Comparison of ENCODE assay signal across 9 cellular contexts in genomic region chr17:50943575-50943933, GRCh38.
A peak's percentile ranks its signal among the peaks of the same experiment; 100 is the strongest.
DNase-seq lines count a peak whose midpoint lies in the region; ATAC-seq and FAIRE-seq lines count a peak whose summit lies in the region.
"Had no signal": no experiment of that assay in that cellular context is flagged by ENCODE, and none has a peak within 500 bp of the region (broad histone marks: within the 10 kb centered on the region; RNA-seq: fewer than 3 reads in every experiment).

No MANE protein-coding gene starts in this region.

- peak overlapping the region in 7 of 10 experiments; percentile 63 to 73 (median 66); a peak in 11 of 20 replicates for H3K4me3 ChIP-seq in BLaER1 treated with 17β-estradiol and CSF1 and Interleukin-3, amounts not matched to agents 10 nM and 100 nM

- peaks cover 49% of the 10 kb centered on the region for H3K4me1 Mint-ChIP-seq in central memory CD8-positive, alpha-beta T cell
- H3K4me1 Mint-ChIP-seq in natural killer cell treated with Interleukin-12 subunit alpha and Interleukin-12 subunit beta and Interleukin-15 and Interleukin-18, amount 100 ng/mL, for 72 hours (ENCODE audit: low read depth in 2 of 2) = peaks cover 6 to 10% of the 10 kb centered on the region in 2 donors

- peaks cover 34 to 64% (median 43%) of the 10 kb centered on the region in 10 experiments for H3K4me1 ChIP-seq in BLaER1 treated with 17β-estradiol and CSF1 and Interleukin-3, amounts not matched to agents 10 nM and 100 nM

- peaks cover 2% of the 10 kb centered on the region for H3K36me3 Mint-ChIP-seq in central memory CD8-positive, alpha-beta T cell (ENCODE audit: insufficient read depth)
- no peaks in the 10 kb centered on the region for H3K36me3 Mint-ChIP-seq in natural killer cell treated with Interleukin-12 subunit alpha and Interleukin-12 subunit beta and Interleukin-15 and Interleukin-18, amount 100 ng/mL, for 72 hours

- H3K4me3 Mint-ChIP-seq in central memory CD8-positive, alpha-beta T cell = peak overlapping the region; percentile 81
- H3K4me3 Mint-ChIP-seq in natural killer cell treated with Interleukin-12 subunit alpha and Interleukin-12 subunit beta and Interleukin-15 and Interleukin-18, amount 100 ng/mL, for 72 hours = peak overlapping the region; percentile 72

- no peak for FAIRE-seq in frontal cortex (lab: Jason Lieb, UNC)

- no peaks in the 10 kb centered on the region for H3K36me3 ChIP-seq in BLaER1 treated with 17β-estradiol and CSF1 and Interleukin-3, amounts not matched to agents 10 nM and 100 nM

- peak overlapping the region in 9 of 11 experiments; percentile 77 to 94 (median 87); a peak in 12 of 22 replicates for H3K27ac ChIP-seq in BLaER1 treated with 17β-estradiol and CSF1 and Interleukin-3, amounts not matched to agents 10 nM and 100 nM

- no peaks in the 10 kb centered on the region for H4K20me1 ChIP-seq in BLaER1 treated with 17β-estradiol and CSF1 and Interleukin-3, amounts not matched to agents 10 nM and 100 nM

- H3K27me3 ChIP-seq in BLaER1 treated with 17β-estradiol and CSF1 and Interleukin-3, amounts not matched to agents 10 nM and 100 nM = no peaks in the 10 kb centered on the region

- no peaks in the 10 kb centered on the region for H3K9me3 Mint-ChIP-seq in central memory CD8-positive, alpha-beta T cell
- no peaks in the 10 kb centered on the region for H3K9me3 Mint-ChIP-seq in natural killer cell treated with Interleukin-12 subunit alpha and Interleukin-12 subunit beta and Interleukin-15 and Interleukin-18, amount 100 ng/mL, for 72 hours
- H3K9me3 Mint-ChIP-seq: activated B cell treated with CpG ODN at 0.5 μM for 24 hours had no signal

- peak overlapping the region; percentile 84 to 100 (median 97) for H3K4me2 ChIP-seq in BLaER1 treated with 17β-estradiol and CSF1 and Interleukin-3, amounts not matched to agents 10 nM and 100 nM

- peak overlapping the region in 9 of 11 experiments; percentile 76 to 89 (median 84); a peak in 16 of 22 replicates for H3K9ac ChIP-seq in BLaER1 treated with 17β-estradiol and CSF1 and Interleukin-3, amounts not matched to agents 10 nM and 100 nM

- peak; percentile 71 for DNase-seq in NCI-H1092 treated with DMSO at 0.1 percent for 48 hours (lab: John Stamatoyannopoulos, UW)
- no peak for DNase-seq in central memory CD8-positive, alpha-beta T cell (ENCODE audit: low spot score in 2 of 2)
- DNase-seq in natural killer cell treated with Interleukin-12 subunit alpha and Interleukin-12 subunit beta and Interleukin-15 and Interleukin-18, amount 100 ng/mL, for 72 hours (ENCODE audit: low spot score) = no peak
- no peak for DNase-seq in frontal cortex (ENCODE audit: low spot score in 2 of 2)
- no peak for DNase-seq in SKM-1 (lab: John Stamatoyannopoulos, UW; ENCODE audit: unreplicated experiment)
- DNase-seq: activated B cell treated with CpG ODN at 0.5 μM for 24 hours had no signal

- H3K27me3 Mint-ChIP-seq in central memory CD8-positive, alpha-beta T cell = no peaks in the 10 kb centered on the region
- H3K27me3 Mint-ChIP-seq in natural killer cell treated with Interleukin-12 subunit alpha and Interleukin-12 subunit beta and Interleukin-15 and Interleukin-18, amount 100 ng/mL, for 72 hours = peaks cover 0 to 5% of the 10 kb centered on the region in 2 donors

- peak overlapping the region; percentile 81 for H3K27ac Mint-ChIP-seq in central memory CD8-positive, alpha-beta T cell (ENCODE audit: low read depth)
- H3K27ac Mint-ChIP-seq in natural killer cell treated with Interleukin-12 subunit alpha and Interleukin-12 subunit beta and Interleukin-15 and Interleukin-18, amount 100 ng/mL, for 72 hours = peak overlapping the region in 1 of 2 donors; percentile 46
- H3K27ac Mint-ChIP-seq: activated B cell treated with CpG ODN at 0.5 μM for 24 hours had no signal

- no peak for ATAC-seq in central memory CD8-positive, alpha-beta T cell (replicated peaks; ENCODE audit: extremely low read depth, poor library complexity, severe bottlenecking)
- no peak for ATAC-seq in natural killer cell treated with Interleukin-12 subunit alpha and Interleukin-12 subunit beta and Interleukin-15 and Interleukin-18, amount 100 ng/mL, for 72 hours
- no peak for ATAC-seq in HG02642 (IDR thresholded peaks at IDR 0.05; ENCODE audit: poor library complexity, unreplicated experiment)
- no peak for ATAC-seq in HG03196 (IDR thresholded peaks at IDR 0.05; ENCODE audit: unreplicated experiment)

- no peaks in the 10 kb centered on the region for H3K9me3 ChIP-seq in BLaER1 treated with 17β-estradiol and CSF1 and Interleukin-3, amounts not matched to agents 10 nM and 100 nM (replicated peaks in 1 of 11)
